ENCODE assay signal across 9 cellular contexts in genomic region chr20:48503166-48503815, GRCh38.
"Had no signal": no experiment of that assay in that cellular context is flagged by ENCODE, and none has a peak within 500 bp of the region (broad histone marks: within the 10 kb centered on the region; RNA-seq: fewer than 3 reads in every experiment).

No MANE protein-coding gene starts in this region.

- H3K4me1 ChIP-seq: HAP-1 had no signal

- FAIRE-seq: K562 had no signal

- DNase-seq: GM23248, GOT3, H7, HFFc6, IMR-90 had no signal

- H3K4me3 ChIP-seq: GM23248, HAP-1, K562 had no signal

- ATAC-seq: HCT116, K562 had no signal

- H3K36me3 ChIP-seq: HAP-1 had no signal

- H3K27ac ChIP-seq: GM23248, HL-60 had no signal

- H3K9me3 ChIP-seq: HAP-1 had no signal

- H2AFZ ChIP-seq: GM23248 had no signal
